Comparison of ENCODE assay signal across 1 cellular context in genomic region chr17:62085511-62086408, GRCh38.
A peak's percentile ranks its signal among the peaks of the same experiment; 100 is the strongest.
TF ChIP-seq lines count a peak whose summit lies in the region.

No MANE protein-coding gene starts in this region.

TF ChIP-seq in K562, 482 proteins besides CTCF, POLR2A, EP300 and RAD21:
- TF ChIP-seq SMARCE1 (IDR thresholded peaks at IDR 0.05) (0 out of 2 replicates have a peak, but pooled peaks have one; percentile 28), ATF1 (CRISPR knock-in tag; IDR thresholded peaks at IDR 0.05) (no peak), ATF1 (tag; IDR thresholded peaks at IDR 0.05) (peak; percentile 25; the same call in 1 of the 2 replicates), GABPA (tag; conservative IDR thresholded peaks at IDR 0.05; ENCODE audit: low read depth) (peak; percentile 51), SMARCA4 (IDR thresholded peaks at IDR 0.05) (peak; percentile 47; the same call in 1 of the 2 replicates), ZKSCAN8 (CRISPR knock-in tag; IDR thresholded peaks at IDR 0.05) (no peak), RCOR1 (IDR thresholded peaks at IDR 0.05; ENCODE audit: borderline replicate concordance in 1 of 2, low read depth in 2 of 2, low read length in 2 of 2) (peak in 1 of 2 experiments; percentile 48; a peak in 1 of 4 replicates), ETV1 (tag; conservative IDR thresholded peaks at IDR 0.05; ENCODE audit: low read depth) (peak; percentile 82), CTBP1 (IDR thresholded peaks at IDR 0.05; ENCODE audit: borderline replicate concordance) (peak; percentile 70), CBFA2T3 (IDR thresholded peaks at IDR 0.05) (peak; percentile 51), ETV5 (CRISPR knock-in tag; IDR thresholded peaks at IDR 0.05; ENCODE audit: low read depth) (peak; percentile 43; the same call in 1 of the 2 replicates), ELF1 (tag; IDR thresholded peaks at IDR 0.05) (peak; percentile 52), PKNOX1 (IDR thresholded peaks at IDR 0.05) (0 out of 2 replicates have a peak, but pooled peaks have one; percentile 14), HES1 (IDR thresholded peaks at IDR 0.05; ENCODE audit: low read depth) (peak; percentile 42; the same call in 1 of the 2 replicates), JUNB (CRISPR knock-in tag; conservative IDR thresholded peaks at IDR 0.05) (no peak), CREM (IDR thresholded peaks at IDR 0.05; ENCODE audit: low read depth) (0 out of 2 replicates have a peak, but pooled peaks have one; percentile 6), PRPF4 (IDR thresholded peaks at IDR 0.05; ENCODE audit: insufficient read depth, low read depth, low read length, poor library complexity, severe bottlenecking) (no peak), EGR1 (conservative IDR thresholded peaks at IDR 0.05) (peak; percentile 50), ARID1B (IDR thresholded peaks at IDR 0.05) (peak; percentile 53), TEAD4 (IDR thresholded peaks at IDR 0.05; ENCODE audit: low read length) (0 out of 2 replicates have a peak, but pooled peaks have one; percentile 11), TEAD4 (CRISPR knock-in tag; IDR thresholded peaks at IDR 0.05; ENCODE audit: borderline replicate concordance) (no peak), ZNF41 (CRISPR knock-in tag; conservative IDR thresholded peaks at IDR 0.05) (0 out of 2 replicates have a peak, but pooled peaks have one; percentile 25), CREB5 (CRISPR knock-in tag; IDR thresholded peaks at IDR 0.05) (no peak), HDGF (IDR thresholded peaks at IDR 0.05) (no peak), ZBTB40 (IDR thresholded peaks at IDR 0.05) (peak; percentile 68), ZBTB40 (CRISPR knock-in tag; IDR thresholded peaks at IDR 0.05) (no peak), ZEB2 (IDR thresholded peaks at IDR 0.05) (peak; percentile 40; the same call in 1 of the 2 replicates), TCF3 (CRISPR knock-in tag; IDR thresholded peaks at IDR 0.05) (peak; percentile 18; the same call in 1 of the 2 replicates), SOX6 (IDR thresholded peaks at IDR 0.05) (0 out of 2 replicates have a peak, but pooled peaks have one; percentile 15)
